In the genomic region with DNA sequence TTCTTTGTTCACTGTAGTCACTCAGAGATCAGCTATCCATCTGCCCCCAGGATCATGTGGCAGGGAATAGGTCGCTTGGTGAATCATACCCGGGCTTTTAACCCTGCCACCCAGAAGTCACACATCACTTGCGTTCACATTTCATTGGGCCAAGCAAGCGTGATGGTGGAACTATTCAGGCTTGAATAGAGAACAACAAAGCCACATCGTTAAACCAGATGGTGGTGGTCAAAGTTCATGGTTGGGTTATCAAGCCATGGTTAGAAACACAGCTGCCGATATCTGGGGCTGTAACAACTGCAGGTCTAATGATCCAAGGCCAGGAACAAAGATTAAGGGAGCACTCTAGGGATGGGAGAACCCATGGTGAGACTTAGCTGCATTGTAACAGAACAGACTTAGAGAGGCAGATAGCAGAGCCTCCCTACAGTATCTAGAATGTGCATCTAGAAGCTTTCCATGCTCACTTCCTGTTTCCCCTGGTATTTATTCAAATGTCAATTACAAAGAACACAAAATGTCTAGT, we compare ENCODE assay signal across 10 cellular contexts. TPM values are rescaled to one million over a fixed set of nuclear protein-coding genes. Genes with fewer than 3 reads are reported as not detected.
DNase-seq lines count a peak whose midpoint lies in the region; ATAC-seq and TF ChIP-seq lines count a peak whose summit lies in the region.
"Had no signal": no experiment of that assay in that cellular context is flagged by ENCODE, and none has a peak within 500 bp of the region (broad histone marks: within the 10 kb centered on the region; RNA-seq: fewer than 3 reads in every experiment).

No MANE protein-coding gene starts in this region.

- peaks cover 11% of the 10 kb centered on the region; the same call in 1 of the 2 replicates for H3K9me3 ChIP-seq in DOHH2 (ENCODE audit: control insufficient read depth, insufficient read depth, low read length)
- H3K9me3 ChIP-seq in SK-N-SH = no peaks in the 10 kb centered on the region
- H3K9me3 ChIP-seq in right lobe of liver = no peaks in the 10 kb centered on the region

- H3K27ac ChIP-seq in DOHH2 (ENCODE audit: low read depth, low read length) (peak overlapping the region; percentile 60), SK-N-SH (ENCODE audit: low read depth in 2 of 2, low read length in 1 of 2) (no peak overlapping the region), right lobe of liver (no peak overlapping the region)

- H3K79me2 ChIP-seq in DOHH2 (ENCODE audit: control insufficient read depth, low read length) (no peaks in the 10 kb centered on the region), SK-N-SH (ENCODE audit: insufficient read depth) (no peaks in the 10 kb centered on the region)

- no peak overlapping the region for H2AFZ ChIP-seq in SK-N-SH (ENCODE audit: low read depth)

- no peak overlapping the region for H3K4me3 Mint-ChIP-seq in activated CD8-positive, alpha-beta T cell treated with anti-CD3 and anti-CD28 coated beads, Interleukin-2, amount 10 ng/mL, durations not matched to agents 7 days and 5 days

- no peak for TF ChIP-seq CTCF in DOHH2 (IDR thresholded peaks at IDR 0.05; ENCODE audit: low read depth, low read length, poor library complexity, severe bottlenecking)
- TF ChIP-seq CTCF in SK-N-SH (IDR thresholded peaks at IDR 0.05) = no peak
- no peak for TF ChIP-seq CTCF in right lobe of liver (IDR thresholded peaks at IDR 0.05)

- peaks cover 34% of the 10 kb centered on the region for H3K9me3 Mint-ChIP-seq in activated CD8-positive, alpha-beta T cell treated with anti-CD3 and anti-CD28 coated beads, Interleukin-2, amount 10 ng/mL, durations not matched to agents 7 days and 5 days (ENCODE audit: insufficient read depth)

- H3K27me3 Mint-ChIP-seq in activated CD8-positive, alpha-beta T cell treated with anti-CD3 and anti-CD28 coated beads, Interleukin-2, amount 10 ng/mL, durations not matched to agents 7 days and 5 days (ENCODE audit: low read depth) = no peaks in the 10 kb centered on the region

- H3K4me1 ChIP-seq in DOHH2 (ENCODE audit: control insufficient read depth, low read length) (peaks cover 74% of the 10 kb centered on the region), SK-N-SH (ENCODE audit: control insufficient read depth in 1 of 2, insufficient read depth in 2 of 2, low read depth in 1 of 2, low read length in 1 of 2) (no peaks in the 10 kb centered on the region; a peak in 1 of 4 replicates), right lobe of liver (no peaks in the 10 kb centered on the region)

- H3K27me3 ChIP-seq in DOHH2 (ENCODE audit: control insufficient read depth, low read length) = no peaks in the 10 kb centered on the region
- H3K27me3 ChIP-seq in SK-N-SH (ENCODE audit: insufficient read depth) = no peaks in the 10 kb centered on the region
- H3K27me3 ChIP-seq in right lobe of liver = no peaks in the 10 kb centered on the region

- no peak overlapping the region for H3K9ac ChIP-seq in SK-N-SH

- WGBS in SK-N-SH (ENCODE audit: low lambda C conversion rate) = 88% methylated on average over 6 of the region's 6 CpGs
- 66% methylated on average over 3 of the region's 6 CpGs for WGBS in right lobe of liver (ENCODE audit: insufficient coverage, low coverage, low lambda C conversion rate, missing lambda C conversion rate)

- H3K4me2 ChIP-seq in DOHH2 (ENCODE audit: low read length) = peak overlapping the region; percentile 54
- no peak overlapping the region for H3K4me2 ChIP-seq in SK-N-SH

- H3F3A ChIP-seq in DOHH2 (ENCODE audit: control insufficient read depth, insufficient read depth) = peaks cover 2% of the 10 kb centered on the region; the same call in 1 of the 2 replicates
- H3F3A ChIP-seq in SK-N-SH (replicated peaks; ENCODE audit: insufficient read depth) = no peaks in the 10 kb centered on the region

- POLR2A ChIA-PET in activated CD8-positive, alpha-beta T cell treated with anti-CD3 and anti-CD28 coated beads, Interleukin-2, amount 10 ng/mL, durations not matched to agents 7 days and 5 days (lab: Charles Lee) = interaction anchor here (0.5 to 1.9 kb wide), 7 partner anchors 12 to 227 kb away, joined by 3 to 7 read pairs (median 4); no protein-coding TSS in a partner anchor
- POLR2A ChIA-PET in SK-N-SH (lab: Yijun Ruan, JAX) = no interaction called here

- peaks cover 24% of the 10 kb centered on the region for H3K36me3 ChIP-seq in DOHH2 (ENCODE audit: control insufficient read depth, low read length)
- no peaks in the 10 kb centered on the region for H3K36me3 ChIP-seq in SK-N-SH (replicated peaks in 1 of 2; ENCODE audit: control insufficient read depth in 1 of 2, insufficient read depth in 2 of 2, low read length in 1 of 2)
- no peaks in the 10 kb centered on the region for H3K36me3 ChIP-seq in right lobe of liver

- no peak for TF ChIP-seq EP300 in SK-N-SH (IDR thresholded peaks at IDR 0.05; ENCODE audit: borderline replicate concordance in 1 of 2, low read depth in 1 of 2, low read length in 1 of 2)

- no peak for TF ChIP-seq RAD21 in SK-N-SH (IDR thresholded peaks at IDR 0.05; ENCODE audit: low read length)

- intact Hi-C loops in right lobe of liver (cut with DNase I) = no loop called here

- H3K9me2 ChIP-seq in DOHH2 (replicated peaks; ENCODE audit: control insufficient read depth, low read length) = no peaks in the 10 kb centered on the region
- H3K9me2 ChIP-seq in SK-N-SH = no peaks in the 10 kb centered on the region

- H4K20me1 ChIP-seq in DOHH2 (ENCODE audit: control insufficient read depth, insufficient read depth, low read depth, low read length) (no peaks in the 10 kb centered on the region), SK-N-SH (ENCODE audit: insufficient read depth) (no peaks in the 10 kb centered on the region)

- peak; percentile 78 for ATAC-seq in GM19455 (IDR thresholded peaks at IDR 0.05; ENCODE audit: unreplicated experiment)
- peak; percentile 65 for ATAC-seq in HG03439 (IDR thresholded peaks at IDR 0.05; ENCODE audit: unreplicated experiment)
- peak; percentile 57 for ATAC-seq in activated CD8-positive, alpha-beta T cell treated with anti-CD3 and anti-CD28 coated beads, Interleukin-2, amount 10 ng/mL, durations not matched to agents 7 days and 5 days
- ATAC-seq in right lobe of liver = no peak
- ATAC-seq: HCT116 had no signal

- H3K4me3 ChIP-seq in DOHH2 (ENCODE audit: low read length) (peak overlapping the region; percentile 54), SK-N-SH (ENCODE audit: low read depth in 2 of 2, low read length in 1 of 2) (no peak overlapping the region), right lobe of liver (no peak overlapping the region)

- no peak for DNase-seq in activated CD8-positive, alpha-beta T cell treated with anti-CD3 and anti-CD28 coated beads, Interleukin-2, amount 10 ng/mL, durations not matched to agents 7 days and 5 days
- DNase-seq in SK-N-SH (no peak), amniotic stem cell (lab: John Stamatoyannopoulos, UW) (no peak), right lobe of liver (no peak), ureter (ENCODE audit: low spot score) (no peak)

- H3K27ac Mint-ChIP-seq in activated CD8-positive, alpha-beta T cell treated with anti-CD3 and anti-CD28 coated beads, Interleukin-2, amount 10 ng/mL, durations not matched to agents 7 days and 5 days = peak overlapping the region; percentile 73

- CTCF ChIA-PET in activated CD8-positive, alpha-beta T cell treated with anti-CD3 and anti-CD28 coated beads, Interleukin-2, amount 10 ng/mL, durations not matched to agents 7 days and 5 days (lab: Charles Lee) = interaction anchor here (0.7 to 4.2 kb wide), 6 partner anchors 11 to 80 kb away, joined by 3 to 19 read pairs (median 4); no protein-coding TSS in a partner anchor
- CTCF ChIA-PET in SK-N-SH (lab: Yijun Ruan, JAX) = no interaction called here

- no peak for TF ChIP-seq POLR2A in right lobe of liver (IDR thresholded peaks at IDR 0.05)

- H3K36me3 Mint-ChIP-seq in activated CD8-positive, alpha-beta T cell treated with anti-CD3 and anti-CD28 coated beads, Interleukin-2, amount 10 ng/mL, durations not matched to agents 7 days and 5 days (ENCODE audit: low read depth) = peaks cover 65% of the 10 kb centered on the region

- H3K4me1 Mint-ChIP-seq in activated CD8-positive, alpha-beta T cell treated with anti-CD3 and anti-CD28 coated beads, Interleukin-2, amount 10 ng/mL, durations not matched to agents 7 days and 5 days (ENCODE audit: low read depth) = peaks cover 68% of the 10 kb centered on the region

TF ChIP-seq in SK-N-SH, 30 proteins besides CTCF, POLR2A, EP300 and RAD21:
- TF ChIP-seq, protein P1, sequence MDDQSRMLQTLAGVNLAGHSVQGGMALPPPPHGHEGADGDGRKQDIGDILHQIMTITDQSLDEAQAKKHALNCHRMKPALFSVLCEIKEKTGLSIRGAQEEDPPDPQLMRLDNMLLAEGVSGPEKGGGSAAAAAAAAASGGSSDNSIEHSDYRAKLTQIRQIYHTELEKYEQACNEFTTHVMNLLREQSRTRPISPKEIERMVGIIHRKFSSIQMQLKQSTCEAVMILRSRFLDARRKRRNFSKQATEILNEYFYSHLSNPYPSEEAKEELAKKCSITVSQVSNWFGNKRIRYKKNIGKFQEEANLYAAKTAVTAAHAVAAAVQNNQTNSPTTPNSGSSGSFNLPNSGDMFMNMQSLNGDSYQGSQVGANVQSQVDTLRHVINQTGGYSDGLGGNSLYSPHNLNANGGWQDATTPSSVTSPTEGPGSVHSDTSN (IDR thresholded peaks at IDR 0.05) = no peak
- TF ChIP-seq MXI1 (IDR thresholded peaks at IDR 0.05; ENCODE audit: low read depth, low read length) = no peak
- no peak for TF ChIP-seq ELF1 (IDR thresholded peaks at IDR 0.05)
- no peak for TF ChIP-seq FOXJ3 (CRISPR knock-in tag; IDR thresholded peaks at IDR 0.05)
TF ChIP-seq in SK-N-SH: peak in this region for 0.

RNA-seq across cellular contexts. Expression of a gene that starts 40.0 kb away (rescaled TPM):
- 100 to 1,000 TPM; 604 to 619 TPM for total RNA-seq in activated CD8-positive, alpha-beta T cell treated with anti-CD3 and anti-CD28 coated beads, Interleukin-2, amount 10 ng/mL, durations not matched to agents 7 days and 5 days
- 0.03 and 0.11 TPM in 2 replicates for polyA plus RNA-seq in SK-N-SH (2012; rRNA removed)
- polyA plus RNA-seq in SK-N-SH (2012; cell fraction: cytosol; rRNA removed) = 0.05 and 0.06 TPM in 2 replicates
- polyA plus RNA-seq in SK-N-SH (2012; cell fraction: nucleus; rRNA removed) = 0.10 TPM in 1 of 2 replicates, not detected in the other
- 10 to 100 TPM in 4 of 6 experiments, 1 to 10 TPM in 2; 5.1 to 55.7 (median 13.2) TPM for total RNA-seq in right lobe of liver
- 35.1 TPM for total RNA-seq in ureter

RNA-seq across cellular contexts. Expression of a gene that starts 58.4 kb away (rescaled TPM):
- not detected for total RNA-seq in activated CD8-positive, alpha-beta T cell treated with anti-CD3 and anti-CD28 coated beads, Interleukin-2, amount 10 ng/mL, durations not matched to agents 7 days and 5 days
- polyA plus RNA-seq in SK-N-SH (2012; rRNA removed) = not detected in 2 replicates
- 0.20 and 0.31 TPM in 2 replicates for polyA plus RNA-seq in SK-N-SH (2012; cell fraction: cytosol; rRNA removed)
- not detected in 2 replicates for polyA plus RNA-seq in SK-N-SH (2012; cell fraction: nucleus; rRNA removed)
- not detected for total RNA-seq in right lobe of liver
- total RNA-seq in ureter = not detected
- total RNA-seq: posterior vena cava had no signal

Comparison
In these comparisons a context has a peak if more than half of its experiments do, and no peak if none do; other contexts are left out.
1. ATAC-seq: peak in GM19455 (single experiment), HG03439 (single experiment) and activated CD8-positive, alpha-beta T cell treated with anti-CD3 and anti-CD28 coated beads, Interleukin-2, amount 10 ng/mL, durations not matched to agents 7 days and 5 days (single experiment); none in right lobe of liver (0 of 4).
2. RNA of a gene that starts 40.0 kb away (total RNA-seq): 604 to 619 TPM in activated CD8-positive, alpha-beta T cell treated with anti-CD3 and anti-CD28 coated beads, Interleukin-2, amount 10 ng/mL, durations not matched to agents 7 days and 5 days; 35.1 TPM in ureter (single experiment) and 5.1 to 55.7 TPM in right lobe of liver; every median in the first group is over 10 times any median in the second.